ENCODE assay signal across 8 cellular contexts in genomic region chr7:140479062-140479738, GRCh38. TPM values are rescaled to one million over a fixed set of nuclear protein-coding genes. Genes with fewer than 3 reads are reported as not detected.
DNase-seq lines count a peak whose midpoint lies in the region; ATAC-seq and TF ChIP-seq lines count a peak whose summit lies in the region.

Gene MKRN1, minus strand, starts transcription at chr7:140479505. Its CDS starts 161 bp downstream, at chr7:140479344.

- peak; percentile 95 for ATAC-seq in GM18498 (IDR thresholded peaks at IDR 0.05; ENCODE audit: unreplicated experiment)
- peak; percentile 89 for ATAC-seq in HG02938 (IDR thresholded peaks at IDR 0.05; ENCODE audit: unreplicated experiment)

- DNase-seq in NCI-H187 (lab: John Stamatoyannopoulos, UW) (peak; percentile 98 to 99), T-helper 2 cell (peak; percentile 83 to 97 (median 89)), anterior cingulate cortex (lab: John Stamatoyannopoulos, UW) (peak; percentile 67 to 97 (median 93)), right atrium auricular region (ENCODE audit: low spot score) (peak; percentile 94), pulmonary artery endothelial cell (ENCODE audit: low read depth, low spot score) (peak; percentile 37), uterus (peak; percentile 80 to 85)

- intact Hi-C loops in uterus (cut with DNase I; ENCODE audit: low total_unique reads) = no loop called here

- no peaks in the 10 kb centered on the region for H3K27me3 ChIP-seq in right atrium auricular region
- H3K27me3 ChIP-seq in uterus = no peaks in the 10 kb centered on the region

- H3K9me3 ChIP-seq in right atrium auricular region (no peaks in the 10 kb centered on the region), uterus (no peaks in the 10 kb centered on the region)

- TF ChIP-seq POLR2A in uterus (IDR thresholded peaks at IDR 0.05) = peak; percentile 70 to 73

- TF ChIP-seq CTCF in right atrium auricular region (IDR thresholded peaks at IDR 0.05) (peak in 1 of 2 donors; percentile 28), uterus (IDR thresholded peaks at IDR 0.05) (no peak)

- H3K4me3 ChIP-seq in right atrium auricular region (peak within 1 kb of the TSS; percentile 87 to 94), uterus (peak within 1 kb of the TSS; percentile 74 to 93)

- H3K27ac ChIP-seq in right atrium auricular region (peak within 1 kb of the TSS; percentile 80 to 90), uterus (peak within 1 kb of the TSS; percentile 81 to 82)

- H3K36me3 ChIP-seq in right atrium auricular region (no peaks in the 10 kb centered on the region), uterus (no peaks in the 10 kb centered on the region)

- H3K4me1 ChIP-seq in right atrium auricular region (peaks cover 0 to 25% of the 10 kb centered on the region in 2 donors), uterus (no peaks in the 10 kb centered on the region)

RNA-seq across cellular contexts. Expression of gene MKRN1, which starts in this region (rescaled TPM):
- total RNA-seq in right atrium auricular region = 10 to 100 TPM; 65.9 to 67.2 TPM
- 48.4 and 49.5 TPM in 2 replicates for total RNA-seq in pulmonary artery endothelial cell
- total RNA-seq in uterus = 10 to 100 TPM; 11.0 to 81.6 (median 54.4) TPM

Comparison
In these comparisons a context has a peak if more than half of its experiments do, and no peak if none do; other contexts are left out.
1. Peak in every context shown above with its lines: DNase-seq, ATAC-seq, H3K4me3 ChIP-seq and H3K27ac ChIP-seq.
2. DNase-seq: peak in every context shown above with its lines; median percentile 98 in NCI-H187; 94 in right atrium auricular region; 93 in anterior cingulate cortex; 89 in T-helper 2 cell; 82 in uterus; 37 in pulmonary artery endothelial cell.